21 cellular contexts compared by ENCODE assay signal in the genomic region with DNA sequence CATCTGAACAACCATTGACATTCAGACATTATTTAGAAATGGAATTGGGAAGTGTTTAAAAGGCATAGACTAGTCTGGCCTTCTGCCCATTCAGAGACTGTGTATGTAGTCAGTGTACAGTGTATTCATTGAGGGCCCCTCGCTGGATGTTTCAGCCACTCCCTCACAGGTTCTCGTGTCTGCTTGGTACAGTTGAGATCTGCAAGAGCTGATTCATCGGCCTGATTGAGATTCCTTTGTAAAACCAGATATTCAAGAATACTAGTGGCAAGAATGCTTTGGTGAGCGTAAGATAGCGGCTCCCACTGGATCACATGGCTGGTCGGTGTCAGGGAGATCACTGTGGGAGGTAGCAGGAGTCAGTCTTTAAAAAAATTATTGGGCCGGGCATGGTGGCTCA.
DNase-seq lines count a peak whose midpoint lies in the region; ATAC-seq and TF ChIP-seq lines count a peak whose summit lies in the region.
"Had no signal": no experiment of that assay in that cellular context is flagged by ENCODE, and none has a peak within 500 bp of the region (broad histone marks: within the 10 kb centered on the region; RNA-seq: fewer than 3 reads in every experiment).

No MANE protein-coding gene starts in this region.

- H3K9me3 Mint-ChIP-seq in type B pancreatic cell = peaks cover 5% of the 10 kb centered on the region
- H3K9me3 Mint-ChIP-seq: activated naive CD4-positive, alpha-beta T cell treated with anti-CD3 and anti-CD28 coated beads, Interleukin-2, amount 50 U/mL, for 24 hours; activated T-cell treated with anti-CD3 and anti-CD28 coated beads, Interleukin-2, amount 50 U/mL, for 72 hours; CD8-positive, alpha-beta T cell; stimulated activated memory B cell treated with anti-CD40 and anti-IgM and Interleukin-4, amounts not matched to agents 10 μg/mL and 1 μg/mL and 100 μg/mL, for 72 hours had no signal

- no peak overlapping the region for H2AFZ ChIP-seq in PC-9

- peaks cover 30% of the 10 kb centered on the region for H3K4me1 Mint-ChIP-seq in type B pancreatic cell (ENCODE audit: unreplicated experiment)
- H3K4me1 Mint-ChIP-seq: activated naive CD4-positive, alpha-beta T cell treated with anti-CD3 and anti-CD28 coated beads, Interleukin-2, amount 50 U/mL, for 24 hours; stimulated activated memory B cell treated with anti-CD40 and anti-IgM and Interleukin-4, amounts not matched to agents 10 μg/mL and 1 μg/mL and 100 μg/mL, for 72 hours had no signal

- H3K27me3 Mint-ChIP-seq in type B pancreatic cell = no peaks in the 10 kb centered on the region
- H3K27me3 Mint-ChIP-seq: activated naive CD4-positive, alpha-beta T cell treated with anti-CD3 and anti-CD28 coated beads, Interleukin-2, amount 50 U/mL, for 24 hours had no signal

- TF ChIP-seq CTCF in PC-9 (conservative IDR thresholded peaks at IDR 0.05) = no peak
- no peak for TF ChIP-seq CTCF in breast epithelium (IDR thresholded peaks at IDR 0.05)
- no peak for TF ChIP-seq CTCF in type B pancreatic cell (conservative IDR thresholded peaks at IDR 0.05)

- H3K9me2 ChIP-seq in PC-9 (ENCODE audit: insufficient read depth) = no peaks in the 10 kb centered on the region

- no TSS peak for BruUV-seq in PC-9 (replicated peaks; lab: Mats Ljungman, UMichigan)

- peak overlapping the region; percentile 90 for H3K27ac Mint-ChIP-seq in type B pancreatic cell
- H3K27ac Mint-ChIP-seq: activated naive CD4-positive, alpha-beta T cell treated with anti-CD3 and anti-CD28 coated beads, Interleukin-2, amount 50 U/mL, for 24 hours; activated T-cell treated with anti-CD3 and anti-CD28 coated beads, Interleukin-2, amount 50 U/mL, for 72 hours; CD8-positive, alpha-beta T cell; stimulated activated memory B cell treated with anti-CD40 and anti-IgM and Interleukin-4, amounts not matched to agents 10 μg/mL and 1 μg/mL and 100 μg/mL, for 72 hours had no signal

- peak overlapping the region; percentile 60 for H3K27ac ChIP-seq in PC-9
- H3K27ac ChIP-seq in breast epithelium = peak overlapping the region; percentile 25 to 26
- H3K27ac ChIP-seq: coronary artery, lower lobe of right lung, pancreas had no signal

- H3K36me3 ChIP-seq in PC-9 (ENCODE audit: low read depth) (no peaks in the 10 kb centered on the region), breast epithelium (no peaks in the 10 kb centered on the region)
- H3K36me3 ChIP-seq: pancreas, thoracic aorta had no signal

- CTCF ChIA-PET in PC-9 (lab: Charles Lee) = no interaction called here

- no peaks in the 10 kb centered on the region for H4K20me1 ChIP-seq in PC-9 (ENCODE audit: insufficient read depth)

- no peaks in the 10 kb centered on the region for H3K27me3 ChIP-seq in PC-9 (ENCODE audit: insufficient read depth, low read depth)
- no peaks in the 10 kb centered on the region for H3K27me3 ChIP-seq in breast epithelium
- H3K27me3 ChIP-seq: ascending aorta, pancreas had no signal

- H3K4me2 ChIP-seq in PC-9 = no peak overlapping the region

- 0 out of 2 replicates have a peak, but pooled peaks cover 8% of the 10 kb centered on the region for H3K79me2 ChIP-seq in PC-9 (ENCODE audit: low read depth)

- peaks cover 18% of the 10 kb centered on the region for H3K36me3 Mint-ChIP-seq in type B pancreatic cell
- H3K36me3 Mint-ChIP-seq: activated naive CD4-positive, alpha-beta T cell treated with anti-CD3 and anti-CD28 coated beads, Interleukin-2, amount 50 U/mL, for 24 hours; CD8-positive, alpha-beta T cell; stimulated activated memory B cell treated with anti-CD40 and anti-IgM and Interleukin-4, amounts not matched to agents 10 μg/mL and 1 μg/mL and 100 μg/mL, for 72 hours had no signal

- TF ChIP-seq POLR2A in breast epithelium (IDR thresholded peaks at IDR 0.05) = no peak

- DNase-seq in PC-9 (peak; percentile 69 to 84), breast epithelium (ENCODE audit: low spot score in 2 of 2) (no peak), kidney tubule cell (ENCODE audit: low spot score) (peak; percentile 52), type B pancreatic cell (ENCODE audit: extremely low spot score, unreplicated experiment) (no peak), ureter (ENCODE audit: low spot score) (no peak)
- DNase-seq: activated CD4-positive, alpha-beta T cell treated with anti-CD3 and anti-CD28 coated beads for 1 hour; activated T-cell treated with anti-CD3 and anti-CD28 coated beads, Interleukin-2, amount 50 U/mL, for 72 hours; CD8-positive, alpha-beta T cell; DMS79 treated with DMSO at 0.1 percent for 48 hours; HCEC 1CT; lower lobe of right lung; NCI-H2107; NCI-H510A; pancreas had no signal

- H3F3A ChIP-seq in PC-9 (ENCODE audit: insufficient read depth, low read depth) = peaks cover 19% of the 10 kb centered on the region

- POLR2A ChIA-PET in PC-9 (lab: Charles Lee; ENCODE audit: unreplicated experiment) = no interaction called here

- H3K9me3 ChIP-seq in PC-9 (ENCODE audit: insufficient read depth, low read depth) = no peaks in the 10 kb centered on the region
- H3K9me3 ChIP-seq in breast epithelium = no peaks in the 10 kb centered on the region
- H3K9me3 ChIP-seq: ascending aorta, lower lobe of right lung, pancreas, thoracic aorta had no signal

- intact Hi-C loops in PC-9 (cut with micrococcal nuclease; ENCODE audit: unreplicated experiment) (loop anchor here (1.0 to 2.0 kb wide), 2 partner anchors 117 to 257 kb away; no protein-coding TSS in a partner anchor), breast epithelium (cut with DNase I; ENCODE audit: low total_unique reads) (no loop called here)

- H3K4me3 Mint-ChIP-seq in type B pancreatic cell = peak overlapping the region; percentile 11
- H3K4me3 Mint-ChIP-seq: activated naive CD4-positive, alpha-beta T cell treated with anti-CD3 and anti-CD28 coated beads, Interleukin-2, amount 50 U/mL, for 24 hours; activated T-cell treated with anti-CD3 and anti-CD28 coated beads, Interleukin-2, amount 50 U/mL, for 72 hours; CD8-positive, alpha-beta T cell; stimulated activated memory B cell treated with anti-CD40 and anti-IgM and Interleukin-4, amounts not matched to agents 10 μg/mL and 1 μg/mL and 100 μg/mL, for 72 hours had no signal

- no peak for ATAC-seq in GM21526 (IDR thresholded peaks at IDR 0.05; ENCODE audit: low FRiP score, unreplicated experiment)
- ATAC-seq in HG03196 (IDR thresholded peaks at IDR 0.05; ENCODE audit: unreplicated experiment) = no peak
- ATAC-seq: activated T-cell treated with anti-CD3 and anti-CD28 coated beads, Interleukin-2, amount 50 U/mL, for 72 hours; CD8-positive, alpha-beta T cell; lower lobe of right lung; pancreas; stimulated activated memory B cell treated with anti-CD40 and anti-IgM and Interleukin-4, amounts not matched to agents 10 μg/mL and 1 μg/mL and 100 μg/mL, for 72 hours had no signal

- peaks cover 19% of the 10 kb centered on the region for H3K4me1 ChIP-seq in PC-9 (replicated peaks; ENCODE audit: insufficient read depth)
- H3K4me1 ChIP-seq in breast epithelium = peaks cover 0 to 5% of the 10 kb centered on the region in 2 donors

- H3K4me3 ChIP-seq in PC-9 (no peak overlapping the region), breast epithelium (no peak overlapping the region)
- H3K4me3 ChIP-seq: ascending aorta, coronary artery, lower lobe of right lung, pancreas, thoracic aorta had no signal

Comparison
In these comparisons a context has a peak if more than half of its experiments do, and no peak if none do; other contexts are left out.
1. DNase-seq: peak in PC-9 (2 of 2) and kidney tubule cell (single experiment); none in breast epithelium (0 of 2), type B pancreatic cell (single experiment) and ureter (single experiment).